Comparison of ENCODE assay signal across 14 cellular contexts in the genomic region with DNA sequence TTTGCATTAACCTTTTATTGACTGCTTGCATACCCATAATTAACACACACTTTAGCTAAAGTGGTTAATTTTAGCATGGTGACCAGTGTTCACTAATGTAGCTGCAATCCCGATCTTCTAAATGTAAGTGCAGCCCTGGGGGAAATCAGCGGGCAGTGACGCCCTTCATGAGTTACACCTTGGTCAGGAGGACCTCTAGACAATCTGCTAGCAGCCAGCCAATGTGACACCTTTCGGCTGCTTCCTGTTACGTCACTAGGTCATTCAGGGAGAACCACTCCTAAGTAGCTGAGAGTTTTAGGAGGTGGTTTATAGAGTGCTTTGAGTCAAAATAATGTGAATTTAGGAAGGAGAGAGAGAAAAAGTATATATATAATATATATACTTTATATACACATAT.
"Had no signal": no experiment of that assay in that cellular context is flagged by ENCODE, and none has a peak within 500 bp of the region (broad histone marks: within the 10 kb centered on the region; RNA-seq: fewer than 3 reads in every experiment).

No MANE protein-coding gene starts in this region.

- DNase-seq: activated CD4-positive, alpha-beta T cell treated with anti-CD3 and anti-CD28 coated beads, Interleukin-2, amount 50 U/mL, for 1 hour; activated CD8-positive, alpha-beta memory T cell treated with anti-CD3 and anti-CD28 coated beads for 24 hours; activated gamma-delta T cell treated with Interleukin-2 at 50 U/mL for 16 hours; amniotic stem cell; kidney glomerular epithelial cell; lower lobe of right lung; psoas muscle; sigmoid colon; spleen; stimulated activated naive CD8-positive, alpha-beta T cell treated with anti-CD3 and anti-CD28 coated beads, Interleukin-15, amount 100 ng/mL, for 72 hours; upper lobe of left lung had no signal

- H3K9ac ChIP-seq: neural progenitor cell had no signal

- H3K4me1 ChIP-seq: lower lobe of right lung, neural progenitor cell, psoas muscle, sigmoid colon, spleen, upper lobe of left lung had no signal

- H3K4me3 ChIP-seq: hepatocyte, lower lobe of right lung, neural progenitor cell, psoas muscle, sigmoid colon, spleen, upper lobe of left lung had no signal

- H3K36me3 ChIP-seq: lower lobe of right lung, neural progenitor cell, sigmoid colon, spleen, upper lobe of left lung had no signal

- ATAC-seq: activated CD4-positive, CD25-positive, alpha-beta regulatory T cell treated with anti-CD3 and anti-CD28 coated beads, Interleukin-2, amount 50 U/mL, for 24 hours; lower lobe of right lung; psoas muscle; stimulated activated naive CD8-positive, alpha-beta T cell treated with anti-CD3 and anti-CD28 coated beads, Interleukin-15, amount 100 ng/mL, for 72 hours had no signal

- H3K27ac ChIP-seq: hepatocyte, lower lobe of right lung, neural progenitor cell, psoas muscle, sigmoid colon, spleen, upper lobe of left lung had no signal

- H3K4me2 ChIP-seq: hepatocyte, neural progenitor cell had no signal

- H2AFZ ChIP-seq: hepatocyte, neural progenitor cell had no signal

- H3K79me2 ChIP-seq: hepatocyte had no signal

- H3K27me3 ChIP-seq: hepatocyte, neural progenitor cell, sigmoid colon, spleen, upper lobe of left lung had no signal

- H3K9me3 ChIP-seq: lower lobe of right lung, psoas muscle, sigmoid colon, spleen, upper lobe of left lung had no signal
